Comparison of ENCODE assay signal across 18 cellular contexts in genomic region chr4:15794905-15795304, GRCh38. TPM values are rescaled to one million over a fixed set of nuclear protein-coding genes. Genes with fewer than 3 reads are reported as not detected.
DNase-seq lines count a peak whose midpoint lies in the region; ATAC-seq and TF ChIP-seq lines count a peak whose summit lies in the region.
"Had no signal": no experiment of that assay in that cellular context is flagged by ENCODE, and none has a peak within 500 bp of the region (broad histone marks: within the 10 kb centered on the region; RNA-seq: fewer than 3 reads in every experiment).

No MANE protein-coding gene starts in this region.

- intact Hi-C loops in activated naive CD4-positive, alpha-beta T cell treated with anti-CD3 and anti-CD28 coated beads for 36 hours (cut with micrococcal nuclease): loop anchor here (1.0 to 5.0 kb wide), 6 partner anchors 14 to 432 kb away; partner anchors contain the start of genes FBXL5 and TAPT1
- intact Hi-C loops in activated CD8-positive, alpha-beta T cell treated with anti-CD3 and anti-CD28 coated beads for 36 hours (cut with micrococcal nuclease): loop anchor here (2.0 kb wide), 1 partner anchor 14 kb away; no protein-coding TSS in a partner anchor

- H3K27ac Mint-ChIP-seq in activated naive CD4-positive, alpha-beta T cell treated with anti-CD3 and anti-CD28 coated beads for 36 hours: peak overlapping the region; percentile 47
- H3K27ac Mint-ChIP-seq in activated CD8-positive, alpha-beta T cell treated with anti-CD3 and anti-CD28 coated beads for 36 hours: peak overlapping the region; percentile 81
- H3K27ac Mint-ChIP-seq in stimulated activated naive B cell treated with anti-CD40 and anti-IgM and Interleukin-4, amounts not matched to agents 10 μg/mL and 1 μg/mL and 100 μg/mL, for 72 hours: peak overlapping the region; percentile 43
- H3K27ac Mint-ChIP-seq: dendritic cell treated with granulocyte-macrophage colony-stimulating factor and Interleukin-4, amounts not matched to agents 40 ng/mL and 50 ng/mL, for 4 days had no signal

- H3K4me3 Mint-ChIP-seq in activated naive CD4-positive, alpha-beta T cell treated with anti-CD3 and anti-CD28 coated beads for 36 hours: peak overlapping the region; percentile 39
- H3K4me3 Mint-ChIP-seq in activated CD8-positive, alpha-beta T cell treated with anti-CD3 and anti-CD28 coated beads for 36 hours: peak overlapping the region; percentile 47
- H3K4me3 Mint-ChIP-seq in stimulated activated naive B cell treated with anti-CD40 and anti-IgM and Interleukin-4, amounts not matched to agents 10 μg/mL and 1 μg/mL and 100 μg/mL, for 72 hours: peak overlapping the region; percentile 4 to 27
- H3K4me3 Mint-ChIP-seq: dendritic cell treated with granulocyte-macrophage colony-stimulating factor and Interleukin-4, amounts not matched to agents 40 ng/mL and 50 ng/mL, for 4 days; naive thymus-derived CD8-positive, alpha-beta T cell had no signal

- peak; percentile 55 for ATAC-seq in HG03196 (IDR thresholded peaks at IDR 0.05; ENCODE audit: unreplicated experiment)
- ATAC-seq in activated CD8-positive, alpha-beta T cell treated with anti-CD3 and anti-CD28 coated beads for 36 hours: peak; percentile 81
- ATAC-seq in stimulated activated naive B cell treated with anti-CD40 and anti-IgM and Interleukin-4, amounts not matched to agents 10 μg/mL and 1 μg/mL and 100 μg/mL, for 72 hours (replicated peaks): peak; percentile 73 to 77
- no peak for ATAC-seq in GM19397 (IDR thresholded peaks at IDR 0.05; ENCODE audit: unreplicated experiment)
- no peak for ATAC-seq in GM18868 (IDR thresholded peaks at IDR 0.05; ENCODE audit: unreplicated experiment)
- no peak for ATAC-seq in GM18858 (IDR thresholded peaks at IDR 0.05; ENCODE audit: unreplicated experiment)
- ATAC-seq: naive thymus-derived CD8-positive, alpha-beta T cell had no signal

- peaks cover 53% of the 10 kb centered on the region for H3K4me1 Mint-ChIP-seq in activated naive CD4-positive, alpha-beta T cell treated with anti-CD3 and anti-CD28 coated beads for 36 hours (ENCODE audit: low read depth)
- peaks cover 45% of the 10 kb centered on the region for H3K4me1 Mint-ChIP-seq in activated CD8-positive, alpha-beta T cell treated with anti-CD3 and anti-CD28 coated beads for 36 hours (ENCODE audit: low read depth)
- peaks cover 30 to 58% of the 10 kb centered on the region in 2 donors for H3K4me1 Mint-ChIP-seq in stimulated activated naive B cell treated with anti-CD40 and anti-IgM and Interleukin-4, amounts not matched to agents 10 μg/mL and 1 μg/mL and 100 μg/mL, for 72 hours

- TF ChIP-seq CTCF in activated CD8-positive, alpha-beta T cell treated with anti-CD3 and anti-CD28 coated beads for 36 hours (IDR thresholded peaks at IDR 0.05): no peak

- CTCF ChIA-PET in activated naive CD4-positive, alpha-beta T cell treated with anti-CD3 and anti-CD28 coated beads for 36 hours (lab: Charles Lee): interaction anchor here (1.1 to 2.0 kb wide), 2 partner anchors 11 to 61 kb away, joined by 3 to 10 read pairs; no protein-coding TSS in a partner anchor
- CTCF ChIA-PET in activated CD8-positive, alpha-beta T cell treated with anti-CD3 and anti-CD28 coated beads for 36 hours (lab: Charles Lee): interaction anchor here (1.5 to 2.2 kb wide), 3 partner anchors 10 to 87 kb away, joined by 3 to 9 read pairs (median 6); no protein-coding TSS in a partner anchor

- no peak for DNase-seq in activated naive CD4-positive, alpha-beta T cell treated with anti-CD3 and anti-CD28 coated beads for 36 hours
- no peak for DNase-seq in activated naive CD4-positive, alpha-beta T cell (lab: John Stamatoyannopoulos, UW)
- DNase-seq in activated CD8-positive, alpha-beta T cell treated with anti-CD3 and anti-CD28 coated beads for 36 hours: no peak
- no peak for DNase-seq in stimulated activated naive B cell treated with anti-CD40 and anti-IgM and Interleukin-4, amounts not matched to agents 10 μg/mL and 1 μg/mL and 100 μg/mL, for 72 hours
- DNase-seq: KG1; left ventricle myocardium superior; naive thymus-derived CD8-positive, alpha-beta T cell; NCI-H2081; NCI-H748 treated with DMSO at 0.1 percent for 48 hours; T1000; transverse colon had no signal

- peaks cover 7% of the 10 kb centered on the region for H3K36me3 Mint-ChIP-seq in activated naive CD4-positive, alpha-beta T cell treated with anti-CD3 and anti-CD28 coated beads for 36 hours (ENCODE audit: low read depth)
- H3K36me3 Mint-ChIP-seq in activated CD8-positive, alpha-beta T cell treated with anti-CD3 and anti-CD28 coated beads for 36 hours (ENCODE audit: low read depth): peaks cover 13% of the 10 kb centered on the region
- peaks cover 2 to 6% of the 10 kb centered on the region in 2 donors for H3K36me3 Mint-ChIP-seq in stimulated activated naive B cell treated with anti-CD40 and anti-IgM and Interleukin-4, amounts not matched to agents 10 μg/mL and 1 μg/mL and 100 μg/mL, for 72 hours

- POLR2A ChIA-PET in activated CD8-positive, alpha-beta T cell treated with anti-CD3 and anti-CD28 coated beads for 36 hours (lab: Charles Lee): interaction anchor here (0.7 to 1.3 kb wide), 3 partner anchors 12 to 26 kb away, joined by 3 read pairs; partner anchors contain the start of gene CD38

- no peaks in the 10 kb centered on the region for H3K27me3 Mint-ChIP-seq in activated naive CD4-positive, alpha-beta T cell treated with anti-CD3 and anti-CD28 coated beads for 36 hours (ENCODE audit: low read depth)
- no peaks in the 10 kb centered on the region for H3K27me3 Mint-ChIP-seq in activated CD8-positive, alpha-beta T cell treated with anti-CD3 and anti-CD28 coated beads for 36 hours
- H3K27me3 Mint-ChIP-seq in stimulated activated naive B cell treated with anti-CD40 and anti-IgM and Interleukin-4, amounts not matched to agents 10 μg/mL and 1 μg/mL and 100 μg/mL, for 72 hours: no peaks in the 10 kb centered on the region
- H3K27me3 Mint-ChIP-seq: dendritic cell treated with granulocyte-macrophage colony-stimulating factor and Interleukin-4, amounts not matched to agents 40 ng/mL and 50 ng/mL, for 4 days; naive thymus-derived CD8-positive, alpha-beta T cell had no signal

- H3K9me3 Mint-ChIP-seq in activated naive CD4-positive, alpha-beta T cell treated with anti-CD3 and anti-CD28 coated beads for 36 hours: no peaks in the 10 kb centered on the region
- no peaks in the 10 kb centered on the region for H3K9me3 Mint-ChIP-seq in activated CD8-positive, alpha-beta T cell treated with anti-CD3 and anti-CD28 coated beads for 36 hours
- H3K9me3 Mint-ChIP-seq in stimulated activated naive B cell treated with anti-CD40 and anti-IgM and Interleukin-4, amounts not matched to agents 10 μg/mL and 1 μg/mL and 100 μg/mL, for 72 hours: no peaks in the 10 kb centered on the region
- H3K9me3 Mint-ChIP-seq: dendritic cell treated with granulocyte-macrophage colony-stimulating factor and Interleukin-4, amounts not matched to agents 40 ng/mL and 50 ng/mL, for 4 days; naive thymus-derived CD8-positive, alpha-beta T cell had no signal

RNA-seq across cellular contexts. Expression of gene CD38, which starts 16.8 kb away (rescaled TPM):
- 10 to 100 TPM; 18.5 to 20.0 TPM for total RNA-seq in activated naive CD4-positive, alpha-beta T cell treated with anti-CD3 and anti-CD28 coated beads for 36 hours
- total RNA-seq in activated CD8-positive, alpha-beta T cell treated with anti-CD3 and anti-CD28 coated beads for 36 hours: 10 to 100 TPM; 24.3 to 25.6 TPM
- total RNA-seq: fibroblast of lung, renal cortical epithelial cell had no signal

Comparison
In these comparisons a context has a peak if more than half of its experiments do, and no peak if none do; other contexts are left out.
1. ATAC-seq: peak in HG03196 (single experiment), activated CD8-positive, alpha-beta T cell treated with anti-CD3 and anti-CD28 coated beads for 36 hours (single experiment) and stimulated activated naive B cell treated with anti-CD40 and anti-IgM and Interleukin-4, amounts not matched to agents 10 μg/mL and 1 μg/mL and 100 μg/mL, for 72 hours (2 of 2); none in GM19397 (single experiment), GM18868 (single experiment) and GM18858 (single experiment).
2. Peak in every context shown above with its lines, with median percentiles within 50 percentile points of each other: H3K27ac Mint-ChIP-seq and H3K4me3 Mint-ChIP-seq.